Comparison of ENCODE assay signal across 21 cellular contexts in genomic region chr2:241061275-241061674, GRCh38. TPM values are rescaled to one million over a fixed set of nuclear protein-coding genes. Genes with fewer than 3 reads are reported as not detected.
A peak's percentile ranks its signal among the peaks of the same experiment; 100 is the strongest.
DNase-seq lines count a peak whose midpoint lies in the region; TF ChIP-seq lines count a peak whose summit lies in the region.
"Had no signal": no experiment of that assay in that cellular context is flagged by ENCODE, and none has a peak within 500 bp of the region (broad histone marks: within the 10 kb centered on the region; RNA-seq: fewer than 3 reads in every experiment).

No MANE protein-coding gene starts in this region.

- H3K4me3 Mint-ChIP-seq in osteocyte (ENCODE audit: unreplicated experiment) = no peak overlapping the region
- no peak overlapping the region for H3K4me3 Mint-ChIP-seq in activated naive CD4-positive, alpha-beta T cell treated with anti-CD3 and anti-CD28 coated beads, Interleukin-2, amount 10 ng/mL, durations not matched to agents 7 days and 5 days
- H3K4me3 Mint-ChIP-seq: T-helper 1 cell treated with Interleukin-12 subunit alpha and Interleukin-12 subunit beta and Interleukin-4 antibody, amounts not matched to agents 30 μg/mL and 1 μg/mL, for 36 hours had no signal

- H3K36me3 ChIP-seq in spleen = peaks cover 0 to 16% (median 3%) of the 10 kb centered on the region in 6 donors
- H3K36me3 ChIP-seq: brain microvascular endothelial cell had no signal

- peaks cover 0 to 12% (median 0%) of the 10 kb centered on the region in 7 donors for H3K27me3 ChIP-seq in spleen (replicated peaks in 1 of 7)
- H3K27me3 ChIP-seq: upper lobe of left lung had no signal

- CTCF ChIA-PET in activated naive CD4-positive, alpha-beta T cell treated with anti-CD3 and anti-CD28 coated beads, Interleukin-2, amount 10 ng/mL, durations not matched to agents 7 days and 5 days (lab: Charles Lee) = no interaction called here

- no peaks in the 10 kb centered on the region for H3K9me3 ChIP-seq in spleen
- H3K9me3 ChIP-seq: upper lobe of left lung had no signal

- no peaks in the 10 kb centered on the region for H3K9me3 Mint-ChIP-seq in osteocyte (ENCODE audit: unreplicated experiment)
- no peaks in the 10 kb centered on the region for H3K9me3 Mint-ChIP-seq in activated naive CD4-positive, alpha-beta T cell treated with anti-CD3 and anti-CD28 coated beads, Interleukin-2, amount 10 ng/mL, durations not matched to agents 7 days and 5 days
- H3K9me3 Mint-ChIP-seq: IgD-negative memory B cell; T-helper 1 cell treated with Interleukin-12 subunit alpha and Interleukin-12 subunit beta and Interleukin-4 antibody, amounts not matched to agents 30 μg/mL and 1 μg/mL, for 36 hours had no signal

- peaks cover 37% of the 10 kb centered on the region for H3K27me3 Mint-ChIP-seq in osteocyte (ENCODE audit: unreplicated experiment)
- H3K27me3 Mint-ChIP-seq in activated naive CD4-positive, alpha-beta T cell treated with anti-CD3 and anti-CD28 coated beads, Interleukin-2, amount 10 ng/mL, durations not matched to agents 7 days and 5 days = peaks cover 10% of the 10 kb centered on the region
- H3K27me3 Mint-ChIP-seq: IgD-negative memory B cell had no signal

- 80 to 92% (median 85%) methylated on average over 6 of the region's 6 CpGs for WGBS in spleen, 5 donors

- H3K4me3 ChIP-seq in fibroblast of mammary gland (ENCODE audit: control insufficient read depth, low read depth, low read length) (no peak overlapping the region), spleen (no peak overlapping the region)
- H3K4me3 ChIP-seq: GM12878, upper lobe of left lung had no signal

- peak; percentile 12 for DNase-seq in AG09319 (ENCODE audit: extremely low read depth, low read depth)
- peak; percentile 36 for DNase-seq in SK-MEL-5 (ENCODE audit: low read depth, low spot score)
- peak; percentile 63 for DNase-seq in fibroblast of mammary gland (ENCODE audit: low read depth)
- peak; percentile 7 for DNase-seq in osteocyte (ENCODE audit: extremely low spot score, unreplicated experiment)
- DNase-seq in activated naive CD4-positive, alpha-beta T cell treated with anti-CD3 and anti-CD28 coated beads, Interleukin-2, amount 10 ng/mL, durations not matched to agents 7 days and 5 days = no peak
- DNase-seq in spleen = no peak
- DNase-seq in GOT3 (lab: John Stamatoyannopoulos, UW) = no peak
- DNase-seq in HuH-7 (ENCODE audit: low spot score) = no peak
- DNase-seq: activated CD4-positive, CD25-positive, alpha-beta regulatory T cell treated with anti-CD3 and anti-CD28 coated beads, Interleukin-2, amount 50 U/mL, for 72 hours; activated naive CD4-positive, alpha-beta T cell treated with Interleukin-2 at 50 U/mL for 16 hours; brain microvascular endothelial cell; COR-L47; HCEC 1CT; mesendoderm; NCI-H1092 treated with DMSO at 0.1 percent for 48 hours; RPMI8226; stimulated activated CD4-positive, alpha-beta T cell treated with anti-CD3 and anti-CD28 coated beads, Interleukin-4, amount 100 ng/mL, for 24 hours had no signal

- no peaks in the 10 kb centered on the region for H3K36me3 Mint-ChIP-seq in osteocyte (ENCODE audit: unreplicated experiment)
- no peaks in the 10 kb centered on the region for H3K36me3 Mint-ChIP-seq in activated naive CD4-positive, alpha-beta T cell treated with anti-CD3 and anti-CD28 coated beads, Interleukin-2, amount 10 ng/mL, durations not matched to agents 7 days and 5 days
- H3K36me3 Mint-ChIP-seq: IgD-negative memory B cell had no signal

- TF ChIP-seq POLR2A in spleen (IDR thresholded peaks at IDR 0.05) = no peak

- H3K27ac Mint-ChIP-seq in osteocyte (ENCODE audit: unreplicated experiment) = no peak overlapping the region
- no peak overlapping the region for H3K27ac Mint-ChIP-seq in activated naive CD4-positive, alpha-beta T cell treated with anti-CD3 and anti-CD28 coated beads, Interleukin-2, amount 10 ng/mL, durations not matched to agents 7 days and 5 days
- H3K27ac Mint-ChIP-seq: T-helper 1 cell treated with Interleukin-12 subunit alpha and Interleukin-12 subunit beta and Interleukin-4 antibody, amounts not matched to agents 30 μg/mL and 1 μg/mL, for 36 hours had no signal

- H3K4me1 ChIP-seq in spleen = peaks cover 0 to 19% (median 8%) of the 10 kb centered on the region in 6 donors

- TF ChIP-seq CTCF in AG09319 (IDR thresholded peaks at IDR 0.05; ENCODE audit: low read depth, low read length) (no peak), fibroblast of mammary gland (conservative IDR thresholded peaks at IDR 0.05; ENCODE audit: control insufficient read depth, insufficient read depth, low read depth, low read length) (no peak), osteocyte (IDR thresholded peaks at IDR 0.05) (no peak), spleen (IDR thresholded peaks at IDR 0.05 in 8 of 11, conservative IDR thresholded peaks at IDR 0.05 in 3 of 11) (no peak)

- H3K27ac ChIP-seq in spleen = no peak overlapping the region
- H3K27ac ChIP-seq: brain microvascular endothelial cell had no signal

- no peaks in the 10 kb centered on the region for H3K4me1 Mint-ChIP-seq in osteocyte (ENCODE audit: unreplicated experiment)
- peaks cover 5% of the 10 kb centered on the region for H3K4me1 Mint-ChIP-seq in activated naive CD4-positive, alpha-beta T cell treated with anti-CD3 and anti-CD28 coated beads, Interleukin-2, amount 10 ng/mL, durations not matched to agents 7 days and 5 days

- in situ Hi-C loops in SK-MEL-5 (cut with HindIII; ENCODE audit: low pct_unique_long_range_greater_than_20kb, low sequenced_read_pairs) = no loop called here

- intact Hi-C loops in spleen (cut with DNase I; ENCODE audit: low total_unique reads) = loop anchor here (10.0 kb wide), 1 partner anchor 206 kb away; no protein-coding TSS in a partner anchor

RNA-seq across cellular contexts. Expression of gene MTERF4, which starts 40.8 kb away (rescaled TPM):
- total RNA-seq in SK-MEL-5 (2014; rRNA removed; shearing (Covaris generic)) = 10.8 and 13.9 TPM in 2 replicates
- polyA plus RNA-seq in SK-MEL-5 (2015; cell fraction: cytosol; rRNA removed) = 17.7 and 22.8 TPM in 2 replicates
- polyA plus RNA-seq in SK-MEL-5 (2015; cell fraction: nucleus; rRNA removed) = 56.8 and 98.8 TPM in 2 replicates
- total RNA-seq in osteocyte = 32.4 and 36.8 TPM in 2 replicates
- 10 to 100 TPM; 38.4 to 74.0 (median 51.1) TPM for total RNA-seq in spleen
- 10 to 100 TPM; 28.4 to 33.7 (median 30.6) TPM for polyA plus RNA-seq in spleen

Comparison
In these comparisons a context has a peak if more than half of its experiments do, and no peak if none do; other contexts are left out.
1. DNase-seq: peak in AG09319 (single experiment), SK-MEL-5 (single experiment), fibroblast of mammary gland (single experiment) and osteocyte (single experiment); none in activated naive CD4-positive, alpha-beta T cell treated with anti-CD3 and anti-CD28 coated beads, Interleukin-2, amount 10 ng/mL, durations not matched to agents 7 days and 5 days (single experiment), spleen (single experiment), GOT3 (single experiment) and HuH-7 (single experiment).